8 cellular contexts compared by ENCODE assay signal in the genomic region with DNA sequence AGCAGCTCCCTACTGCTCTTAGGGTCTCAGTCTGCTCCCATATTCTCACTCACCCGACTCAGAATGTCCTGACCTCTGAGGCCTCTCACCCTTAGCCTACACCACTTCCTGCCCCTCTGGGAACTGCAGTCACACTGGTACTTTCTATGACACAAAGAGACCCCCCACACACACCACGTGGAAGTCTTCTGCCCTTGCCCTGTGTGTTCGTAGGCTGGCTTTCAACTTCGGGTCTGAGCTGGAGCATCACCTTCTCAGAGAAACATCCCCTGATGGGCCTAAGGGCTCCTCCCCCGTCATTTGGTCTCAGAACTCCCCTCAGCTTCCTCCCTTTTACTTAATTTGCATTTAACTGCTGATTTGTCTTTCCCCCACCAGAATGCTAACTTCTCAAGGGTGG.
DNase-seq lines count a peak whose midpoint lies in the region; ATAC-seq and TF ChIP-seq lines count a peak whose summit lies in the region.
"Not testable (repeated sequence)": the region's sequence is repeated elsewhere in the genome, so short reads cannot be mapped to it uniquely, and the experiment has no call there.

No MANE protein-coding gene starts in this region.

- H3K4me3 Mint-ChIP-seq in activated naive CD4-positive, alpha-beta T cell treated with anti-CD3 and anti-CD28 coated beads, Interleukin-2, amount 50 U/mL, for 24 hours, result not testable (repeated sequence)

- H3K36me3 Mint-ChIP-seq in activated naive CD4-positive, alpha-beta T cell treated with anti-CD3 and anti-CD28 coated beads, Interleukin-2, amount 50 U/mL, for 24 hours, result not testable (repeated sequence)

- peak; percentile 63 for DNase-seq in DND-41
- peak; percentile 42 for DNase-seq in stimulated activated CD4-positive, alpha-beta T cell treated with anti-CD3 and anti-CD28 coated beads, Interleukin-15, amount 100 ng/mL, for 24 hours

- H3K9ac ChIP-seq in DND-41 (ENCODE audit: low read depth, low read length), result not testable (repeated sequence)

- H2AFZ ChIP-seq in DND-41 (ENCODE audit: low read depth, low read length), result peak overlapping the region; percentile 64

- not testable (repeated sequence) for H3K79me2 ChIP-seq in DND-41 (ENCODE audit: insufficient read depth, low read length)

- H3K27me3 ChIP-seq in DND-41 (ENCODE audit: insufficient read depth, low read length, poor library complexity), result not testable (repeated sequence)

- TF ChIP-seq CTCF in DND-41 (IDR thresholded peaks at IDR 0.05; ENCODE audit: borderline replicate concordance, extremely low read depth, low read length, poor library complexity, severe bottlenecking), result not testable (repeated sequence)

- peak overlapping the region; percentile 57 for H3K27ac Mint-ChIP-seq in activated naive CD4-positive, alpha-beta T cell treated with anti-CD3 and anti-CD28 coated beads, Interleukin-2, amount 50 U/mL, for 24 hours

- peaks cover 13% of the 10 kb centered on the region for H3K4me1 Mint-ChIP-seq in activated naive CD4-positive, alpha-beta T cell treated with anti-CD3 and anti-CD28 coated beads, Interleukin-2, amount 50 U/mL, for 24 hours

- H3K27me3 Mint-ChIP-seq in activated naive CD4-positive, alpha-beta T cell treated with anti-CD3 and anti-CD28 coated beads, Interleukin-2, amount 50 U/mL, for 24 hours, result not testable (repeated sequence)

- not testable (repeated sequence) for H3K4me3 ChIP-seq in DND-41 (ENCODE audit: low read depth in 1 of 2, low read length in 2 of 2)

- not testable (repeated sequence) for H3K36me3 ChIP-seq in DND-41 (ENCODE audit: insufficient read depth, low read length)

- H3K9me3 Mint-ChIP-seq in activated naive CD4-positive, alpha-beta T cell treated with anti-CD3 and anti-CD28 coated beads, Interleukin-2, amount 50 U/mL, for 24 hours, result not testable (repeated sequence)

- peaks cover 14% of the 10 kb centered on the region for H3K4me1 ChIP-seq in DND-41 (ENCODE audit: insufficient read depth, low read length)

- not testable (repeated sequence) for H3K9me3 ChIP-seq in DND-41 (ENCODE audit: insufficient read depth, low read length, severe bottlenecking)

- not testable (repeated sequence) for H4K20me1 ChIP-seq in DND-41 (ENCODE audit: insufficient read depth, low read length)

- peak overlapping the region; percentile 36; the same call in 1 of the 2 replicates for H3K27ac ChIP-seq in DND-41 (ENCODE audit: low read length)

- not testable (repeated sequence) for H3K4me2 ChIP-seq in DND-41 (ENCODE audit: insufficient read depth, low read length)

- peak; percentile 90 for ATAC-seq in DND-41 (ENCODE audit: insufficient read depth, low read depth)
- ATAC-seq in GM19025 (IDR thresholded peaks at IDR 0.05; ENCODE audit: low read depth, unreplicated experiment), result peak; percentile 74
- peak; percentile 83 for ATAC-seq in GM21576 (IDR thresholded peaks at IDR 0.05; ENCODE audit: unreplicated experiment)
- ATAC-seq in HG02943 (IDR thresholded peaks at IDR 0.05; ENCODE audit: low read depth, unreplicated experiment), result peak; percentile 52
- peak; percentile 57 for ATAC-seq in HG03457 (IDR thresholded peaks at IDR 0.05; ENCODE audit: unreplicated experiment)
- peak; percentile 57 to 64 for ATAC-seq in activated CD4-positive, CD25-positive, alpha-beta regulatory T cell treated with anti-CD3 and anti-CD28 coated beads, Interleukin-2, amount 50 U/mL, for 24 hours
